ENCODE assay signal across 6 cellular contexts in genomic region chr11:64875369-64876225, GRCh38.
A peak's percentile ranks its signal among the peaks of the same experiment; 100 is the strongest.
DNase-seq lines count a peak whose midpoint lies in the region; ATAC-seq lines count a peak whose summit lies in the region.

No MANE protein-coding gene starts in this region.

- H3K27ac ChIP-seq in duodenal mucosa (ENCODE audit: low read depth, low read length), result no peak overlapping the region

- H3K4me3 ChIP-seq in duodenal mucosa (ENCODE audit: low read depth in 1 of 2, low read length in 2 of 2), result peak overlapping the region; percentile 80 to 90

- H3K9me3 ChIP-seq in duodenal mucosa (ENCODE audit: control insufficient read depth in 1 of 2, low read length in 2 of 2), result no peaks in the 10 kb centered on the region

- ATAC-seq in stimulated activated memory B cell treated with anti-CD40 and anti-IgM and Interleukin-4, amounts not matched to agents 10 μg/mL and 1 μg/mL and 100 μg/mL, for 72 hours, result no peak
- no peak for ATAC-seq in HG02870 (IDR thresholded peaks at IDR 0.05; ENCODE audit: unreplicated experiment)

- H3K27me3 ChIP-seq in duodenal mucosa (ENCODE audit: control insufficient read depth in 1 of 2, insufficient read depth in 2 of 2, low read length in 2 of 2), result no peaks in the 10 kb centered on the region

- H3K9ac ChIP-seq in duodenal mucosa (ENCODE audit: low read depth in 1 of 2, low read length in 2 of 2), result peak overlapping the region; percentile 76 to 91

- no peaks in the 10 kb centered on the region for H3K27me3 Mint-ChIP-seq in stimulated activated memory B cell treated with anti-CD40 and anti-IgM and Interleukin-4, amounts not matched to agents 10 μg/mL and 1 μg/mL and 100 μg/mL, for 72 hours

- peaks cover 62% of the 10 kb centered on the region for H3K36me3 Mint-ChIP-seq in stimulated activated memory B cell treated with anti-CD40 and anti-IgM and Interleukin-4, amounts not matched to agents 10 μg/mL and 1 μg/mL and 100 μg/mL, for 72 hours

- DNase-seq in NOMO-1 treated with DMSO at 0.1 percent for 48 hours (lab: John Stamatoyannopoulos, UW; ENCODE audit: unreplicated experiment) (peak; percentile 92), NCI-H226 (no peak), middle frontal gyrus (ENCODE audit: extremely low spot score, low spot score) (no peak)

- H3K9me3 Mint-ChIP-seq in stimulated activated memory B cell treated with anti-CD40 and anti-IgM and Interleukin-4, amounts not matched to agents 10 μg/mL and 1 μg/mL and 100 μg/mL, for 72 hours, result no peaks in the 10 kb centered on the region

- H3K27ac Mint-ChIP-seq in stimulated activated memory B cell treated with anti-CD40 and anti-IgM and Interleukin-4, amounts not matched to agents 10 μg/mL and 1 μg/mL and 100 μg/mL, for 72 hours, result peak overlapping the region; percentile 86

- peaks cover 80% of the 10 kb centered on the region for H3K4me1 Mint-ChIP-seq in stimulated activated memory B cell treated with anti-CD40 and anti-IgM and Interleukin-4, amounts not matched to agents 10 μg/mL and 1 μg/mL and 100 μg/mL, for 72 hours

- H3K4me1 ChIP-seq in duodenal mucosa (ENCODE audit: control insufficient read depth in 1 of 2, insufficient read depth in 2 of 2, low read length in 2 of 2), result peaks cover 76 to 80% of the 10 kb centered on the region in 2 donors

- H3K36me3 ChIP-seq in duodenal mucosa (ENCODE audit: control insufficient read depth in 1 of 2, insufficient read depth in 2 of 2, low read length in 2 of 2), result peaks cover 13 to 27% of the 10 kb centered on the region in 2 donors

- peak overlapping the region; percentile 95 for H3K4me3 Mint-ChIP-seq in stimulated activated memory B cell treated with anti-CD40 and anti-IgM and Interleukin-4, amounts not matched to agents 10 μg/mL and 1 μg/mL and 100 μg/mL, for 72 hours
